Comparison of ENCODE assay signal across 1 cellular context in the genomic region with DNA sequence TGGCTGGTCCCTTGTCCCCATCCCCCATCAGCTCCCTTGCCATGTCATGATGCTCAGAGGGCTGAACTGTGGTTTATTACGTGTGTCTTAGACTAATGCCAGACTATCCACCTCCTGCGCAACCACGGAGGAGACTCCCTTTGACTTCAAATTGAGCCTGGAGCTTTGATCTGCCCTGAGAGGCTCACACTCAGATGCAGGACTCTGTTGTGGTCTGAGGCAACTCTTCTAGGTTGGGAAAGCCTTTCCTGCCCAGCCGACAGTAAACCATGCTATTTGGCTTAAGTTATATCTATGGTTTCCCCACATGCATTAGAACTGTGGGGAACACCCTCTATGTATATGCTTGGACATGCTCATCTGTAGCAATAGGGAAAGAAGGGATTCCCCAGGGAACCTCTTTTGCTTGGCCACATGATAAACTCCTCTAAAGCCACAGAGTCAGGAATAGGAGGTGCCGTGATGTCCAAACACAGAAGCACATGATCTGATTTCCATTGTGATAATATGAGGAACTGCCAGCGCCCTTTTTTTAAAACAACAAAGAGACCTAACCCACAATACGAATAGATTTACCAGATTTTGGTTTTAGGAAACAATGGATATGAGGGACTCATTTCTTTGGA.
TF ChIP-seq lines count a peak whose summit lies in the region.

No MANE protein-coding gene starts in this region.

TF ChIP-seq in GM23338, 12 proteins besides CTCF, POLR2A, EP300 and RAD21:
- TF ChIP-seq, protein P1, sequence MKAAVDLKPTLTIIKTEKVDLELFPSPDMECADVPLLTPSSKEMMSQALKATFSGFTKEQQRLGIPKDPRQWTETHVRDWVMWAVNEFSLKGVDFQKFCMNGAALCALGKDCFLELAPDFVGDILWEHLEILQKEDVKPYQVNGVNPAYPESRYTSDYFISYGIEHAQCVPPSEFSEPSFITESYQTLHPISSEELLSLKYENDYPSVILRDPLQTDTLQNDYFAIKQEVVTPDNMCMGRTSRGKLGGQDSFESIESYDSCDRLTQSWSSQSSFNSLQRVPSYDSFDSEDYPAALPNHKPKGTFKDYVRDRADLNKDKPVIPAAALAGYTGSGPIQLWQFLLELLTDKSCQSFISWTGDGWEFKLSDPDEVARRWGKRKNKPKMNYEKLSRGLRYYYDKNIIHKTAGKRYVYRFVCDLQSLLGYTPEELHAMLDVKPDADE (IDR thresholded peaks at IDR 0.05) = no peak
- no peak for TF ChIP-seq NANOG (IDR thresholded peaks at IDR 0.05; ENCODE audit: borderline replicate concordance)
